ENCODE assay signal across 24 cellular contexts in the genomic region with DNA sequence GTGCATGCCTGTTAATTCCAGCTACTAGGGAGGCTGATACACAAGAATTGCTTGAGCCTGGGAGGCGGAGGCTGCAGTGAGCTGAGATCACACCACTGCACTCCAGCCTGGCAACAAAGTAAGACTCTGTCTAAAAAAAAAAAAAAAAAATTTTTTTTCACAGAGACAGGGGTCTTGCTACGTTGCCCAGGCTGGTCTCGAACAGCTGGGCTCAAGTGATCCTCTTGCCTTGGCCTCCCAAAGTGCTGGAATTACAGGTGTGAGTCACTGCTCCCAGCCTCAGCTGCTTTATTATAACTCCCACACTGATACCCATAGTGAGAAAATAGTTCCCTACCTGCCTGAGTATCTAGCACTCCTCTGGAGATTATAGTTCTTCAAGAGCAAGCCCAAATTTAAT. TPM values are rescaled to one million over a fixed set of nuclear protein-coding genes. Genes with fewer than 3 reads are reported as not detected.
DNase-seq lines count a peak whose midpoint lies in the region; ATAC-seq and TF ChIP-seq lines count a peak whose summit lies in the region.
"Had no signal": no experiment of that assay in that cellular context is flagged by ENCODE, and none has a peak within 500 bp of the region (broad histone marks: within the 10 kb centered on the region; RNA-seq: fewer than 3 reads in every experiment).

No MANE protein-coding gene starts in this region.

- H3K4me3 ChIP-seq in HCT116 (replicated peaks in 1 of 2; ENCODE audit: low read depth in 1 of 2, low read length in 2 of 2) (no peak overlapping the region), HEK293 (ENCODE audit: low read depth, low read length) (no peak overlapping the region), hepatocyte (no peak overlapping the region)
- H3K4me3 ChIP-seq: BLaER1, GM12878 had no signal

- H3K79me2 ChIP-seq in HCT116 (ENCODE audit: insufficient read depth, low read length) (no peaks in the 10 kb centered on the region), hepatocyte (no peaks in the 10 kb centered on the region)

- no peak for TF ChIP-seq RAD21 in HCT116 (IDR thresholded peaks at IDR 0.05; ENCODE audit: low read depth)

- H3K36me3 Mint-ChIP-seq in WTC11: peaks cover 25% of the 10 kb centered on the region

- CTCF ChIA-PET in HCT116 (lab: Charles Lee) (interaction anchor here (1.0 to 1.5 kb wide), 2 partner anchors 12 to 41 kb away, joined by 3 read pairs; a partner anchor contains a TSS), HEK293 (lab: Yijun Ruan, JAX) (interaction anchor here (0.8 to 2.5 kb wide), 5 partner anchors 14 to 49 kb away, joined by 3 to 11 read pairs (median 4); no protein-coding TSS in a partner anchor), WTC11 (lab: Charles Lee) (interaction anchor here (2.5 kb wide), 1 partner anchor 131 kb away, joined by 6 read pairs; no protein-coding TSS in a partner anchor)

- H3K27ac Mint-ChIP-seq in WTC11: no peak overlapping the region

- H3K27me3 ChIP-seq in HCT116 (ENCODE audit: insufficient read depth, low read length): no peaks in the 10 kb centered on the region
- H3K27me3 ChIP-seq in hepatocyte: no peaks in the 10 kb centered on the region
- H3K27me3 ChIP-seq: BE2C, BLaER1 had no signal

- ATAC-seq in HCT116: 0 out of 2 replicates have a peak, but pooled peaks have one; percentile 3
- no peak for ATAC-seq in WTC11
- no peak for ATAC-seq in HG03135 (IDR thresholded peaks at IDR 0.05; ENCODE audit: unreplicated experiment)
- ATAC-seq: GM12878 had no signal

- 83% methylated on average over 3 of the region's 3 CpGs for WGBS in hepatocyte (ENCODE audit: low lambda C conversion rate, missing lambda C conversion rate)

- H2AFZ ChIP-seq in HCT116 (ENCODE audit: low read depth, low read length, poor library complexity, severe bottlenecking) (no peak overlapping the region), hepatocyte (no peak overlapping the region)

- H4K20me1 ChIP-seq in HCT116 (ENCODE audit: insufficient read depth) (no peaks in the 10 kb centered on the region), hepatocyte (ENCODE audit: insufficient read depth, poor library complexity, severe bottlenecking) (no peaks in the 10 kb centered on the region)
- H4K20me1 ChIP-seq: BLaER1 had no signal

- intact Hi-C loops in HCT116 (cut with micrococcal nuclease): no loop called here

- H3K36me3 ChIP-seq in HCT116 (ENCODE audit: control insufficient read depth in 1 of 2, insufficient read depth in 2 of 2, low read length in 2 of 2) (peaks cover 0 to 24% of the 10 kb centered on the region in 2 experiments; a peak in 2 of 4 replicates), HEK293 (ENCODE audit: control insufficient read depth in 2 of 2, insufficient read depth in 1 of 2, low read length in 2 of 2) (peaks cover 32 to 35% of the 10 kb centered on the region in 2 experiments), hepatocyte (replicated peaks; ENCODE audit: insufficient read depth, low read depth) (no peaks in the 10 kb centered on the region)

- POLR2A ChIA-PET in HCT116 (lab: Charles Lee) (no interaction called here), HEK293 (lab: Yijun Ruan, JAX) (interaction anchor here (0.8 kb wide), 2 partner anchors 11 to 13 kb away, joined by 3 read pairs; a partner anchor contains a TSS), WTC11 (lab: Charles Lee) (interaction anchor here (0.6 to 0.7 kb wide), 3 partner anchors 82 to 217 kb away, joined by 3 to 7 read pairs (median 3); no protein-coding TSS in a partner anchor)

- no peak for TF ChIP-seq POLR2A in HCT116 (IDR thresholded peaks at IDR 0.05; ENCODE audit: borderline replicate concordance, extremely low read depth, insufficient read depth, insufficient read length)

- H3K4me1 ChIP-seq in HCT116 (ENCODE audit: control insufficient read depth in 1 of 2, insufficient read depth in 2 of 2, low read length in 2 of 2) (peaks cover 7 to 12% of the 10 kb centered on the region in 2 experiments; a peak in 3 of 4 replicates), HEK293 (ENCODE audit: control insufficient read depth, insufficient read depth, low read length) (no peaks in the 10 kb centered on the region), hepatocyte (ENCODE audit: insufficient read depth) (no peaks in the 10 kb centered on the region)
- H3K4me1 ChIP-seq: BE2C, BLaER1 had no signal

- H3K9me2 ChIP-seq in HCT116 (ENCODE audit: insufficient read depth) (no peaks in the 10 kb centered on the region), hepatocyte (replicated peaks; ENCODE audit: insufficient read depth) (no peaks in the 10 kb centered on the region)

- RAD21 ChIA-PET in HCT116 (lab: Charles Lee; ENCODE audit: low non-redundant PET in 1 of 2, low total read pairs in 2 of 2, uncharacterized antibody in 2 of 2, unreplicated experiment in 2 of 2): no interaction called here

- H3K9me3 ChIP-seq in HCT116 (ENCODE audit: control insufficient read depth in 1 of 2, insufficient read depth in 1 of 2, low read depth in 1 of 2, low read length in 2 of 2): no peaks in the 10 kb centered on the region
- H3K9me3 ChIP-seq in HEK293 (ENCODE audit: control insufficient read depth, insufficient read depth, low read depth, low read length): no peaks in the 10 kb centered on the region
- H3K9me3 ChIP-seq in hepatocyte (ENCODE audit: low read depth): no peaks in the 10 kb centered on the region
- H3K9me3 ChIP-seq: BE2C, BLaER1 had no signal

- no peaks in the 10 kb centered on the region for H3K27me3 Mint-ChIP-seq in WTC11 (ENCODE audit: low read depth)
- H3K27me3 Mint-ChIP-seq: CD4-positive, alpha-beta memory T cell; CD4-positive, CD25-positive, alpha-beta regulatory T cell; CD8-positive, alpha-beta memory T cell had no signal

- BruUV-seq in HCT116 (replicated peaks; lab: Mats Ljungman, UMichigan): no TSS peak

- H3K9me3 Mint-ChIP-seq in WTC11: no peaks in the 10 kb centered on the region
- H3K9me3 Mint-ChIP-seq: CD4-positive, alpha-beta memory T cell; CD4-positive, CD25-positive, alpha-beta regulatory T cell; CD8-positive, alpha-beta memory T cell had no signal

- no peak for DNase-seq in HCT116 (ENCODE audit: low read depth, low spot score)
- DNase-seq in WTC11 (ENCODE audit: low spot score): no peak
- no peak for DNase-seq in NCI-H510A treated with DMSO at 0.1 percent for 48 hours (lab: John Stamatoyannopoulos, UW)
- DNase-seq in hepatocyte (ENCODE audit: low spot score): no peak
- DNase-seq: 8988T; ACHN; BE2C; C1 segment of cervical spinal cord; CD4-positive, alpha-beta memory T cell; CD4-positive, CD25-positive, alpha-beta regulatory T cell; CD8-positive, alpha-beta memory T cell; COR-L47; DMS 273 treated with DMSO at 0.1 percent for 48 hours; DMS153; DMS53; DMS79; DND-41; EL; GDM1 had no signal

- TF ChIP-seq CTCF in HCT116 (IDR thresholded peaks at IDR 0.05 in 2 of 3, conservative IDR thresholded peaks at IDR 0.05 in 1 of 3; ENCODE audit: borderline replicate concordance in 1 of 3, insufficient read depth in 1 of 3, low read depth in 2 of 3, low read length in 2 of 3): no peak
- TF ChIP-seq CTCF in HEK293 (tag by site-specific recombination; IDR thresholded peaks at IDR 0.05): no peak
- TF ChIP-seq CTCF in WTC11 (IDR thresholded peaks at IDR 0.05): no peak
- no peak for TF ChIP-seq CTCF in hepatocyte (IDR thresholded peaks at IDR 0.05; ENCODE audit: poor library complexity)

- no peak overlapping the region for H3K9ac ChIP-seq in HCT116 (ENCODE audit: low read length)
- H3K9ac ChIP-seq: BLaER1 had no signal

- peak overlapping the region; percentile 32; the same call in 1 of the 2 replicates for H3K4me2 ChIP-seq in HCT116 (ENCODE audit: low read length)
- H3K4me2 ChIP-seq in hepatocyte: no peak overlapping the region
- H3K4me2 ChIP-seq: BLaER1 had no signal

- H3K4me1 Mint-ChIP-seq in WTC11: 0 out of 2 replicates have a peak, but pooled peaks cover 2% of the 10 kb centered on the region
- H3K4me1 Mint-ChIP-seq: CD4-positive, CD25-positive, alpha-beta regulatory T cell; CD8-positive, alpha-beta memory T cell had no signal

- H3K4me3 Mint-ChIP-seq in WTC11: no peak overlapping the region
- H3K4me3 Mint-ChIP-seq: CD14-positive monocyte; CD4-positive, alpha-beta memory T cell; CD8-positive, alpha-beta memory T cell had no signal

- H3K27ac ChIP-seq in HCT116 (ENCODE audit: low read depth, low read length) (no peak overlapping the region), HEK293 (ENCODE audit: extremely low read depth, low read depth, low read length) (no peak overlapping the region), hepatocyte (no peak overlapping the region)
- H3K27ac ChIP-seq: BLaER1 had no signal

TF ChIP-seq in HEK293, 187 proteins besides CTCF, POLR2A, EP300 and RAD21:
- TF ChIP-seq ZNF133 (tag by site-specific recombination; IDR thresholded peaks at IDR 0.05) (no peak), ZNF121 (tag by site-specific recombination; IDR thresholded peaks at IDR 0.05) (peak; percentile 76)

TF ChIP-seq in WTC11, 78 proteins besides CTCF, POLR2A, EP300 and RAD21:
- TF ChIP-seq ZNF121 (CRISPR knock-in tag; IDR thresholded peaks at IDR 0.05) (peak; percentile 68; the same call in 1 of the 2 replicates), SMAD4 (CRISPR knock-in tag; IDR thresholded peaks at IDR 0.05) (no peak)

RNA-seq across cellular contexts. Expression of a gene that starts 11.2 kb away (rescaled TPM):
- total RNA-seq in HCT116 (2021; ENCODE audit: unreplicated experiment) (48.7 TPM), WTC11 (2021) (52.4 to 57.6 TPM (median 53.5 TPM) in 3 replicates), hepatocyte (34.8 and 46.4 TPM in 2 replicates)
- polyA plus RNA-seq in HCT116 (2012): 45.1 and 57.4 TPM in 2 replicates
- polyA plus RNA-seq in hepatocyte: 16.2 and 21.8 TPM in 2 replicates

RNA-seq across cellular contexts. Expression of a gene that starts 16.5 kb away (rescaled TPM):
- total RNA-seq in HCT116 (2021; ENCODE audit: unreplicated experiment) (186 TPM), WTC11 (2021) (119 to 124 TPM (median 123 TPM) in 3 replicates), hepatocyte (38.9 and 52.2 TPM in 2 replicates)
- 204 TPM in 2 replicates for polyA plus RNA-seq in HCT116 (2012)
- 54.1 and 72.3 TPM in 2 replicates for polyA plus RNA-seq in hepatocyte

RNA-seq across cellular contexts. Expression of a gene that starts 26.7 kb away (rescaled TPM):
- 67.2 TPM for total RNA-seq in HCT116 (2021; ENCODE audit: unreplicated experiment)
- polyA plus RNA-seq in HCT116 (2012): 51.0 and 54.9 TPM in 2 replicates
- total RNA-seq in WTC11 (2021): 42.4 to 49.4 TPM (median 47.4 TPM) in 3 replicates
- total RNA-seq in hepatocyte: 236 and 749 TPM in 2 replicates
- polyA plus RNA-seq in hepatocyte: 72.9 and 74.1 TPM in 2 replicates

RNA-seq across cellular contexts. Expression of a gene that starts 36.7 kb away (rescaled TPM):
- 39.7 TPM for total RNA-seq in HCT116 (2021; ENCODE audit: unreplicated experiment)
- 25.0 and 33.9 TPM in 2 replicates for polyA plus RNA-seq in HCT116 (2012)
- 28.8 to 35.8 TPM (median 33.8 TPM) in 3 replicates for total RNA-seq in WTC11 (2021)
- total RNA-seq in hepatocyte: 75.1 and 80.8 TPM in 2 replicates
- polyA plus RNA-seq in hepatocyte: 36.2 and 43.2 TPM in 2 replicates
- polyA plus RNA-seq: CD14-positive monocyte had no signal
